8 cellular contexts compared by ENCODE assay signal in the genomic region with DNA sequence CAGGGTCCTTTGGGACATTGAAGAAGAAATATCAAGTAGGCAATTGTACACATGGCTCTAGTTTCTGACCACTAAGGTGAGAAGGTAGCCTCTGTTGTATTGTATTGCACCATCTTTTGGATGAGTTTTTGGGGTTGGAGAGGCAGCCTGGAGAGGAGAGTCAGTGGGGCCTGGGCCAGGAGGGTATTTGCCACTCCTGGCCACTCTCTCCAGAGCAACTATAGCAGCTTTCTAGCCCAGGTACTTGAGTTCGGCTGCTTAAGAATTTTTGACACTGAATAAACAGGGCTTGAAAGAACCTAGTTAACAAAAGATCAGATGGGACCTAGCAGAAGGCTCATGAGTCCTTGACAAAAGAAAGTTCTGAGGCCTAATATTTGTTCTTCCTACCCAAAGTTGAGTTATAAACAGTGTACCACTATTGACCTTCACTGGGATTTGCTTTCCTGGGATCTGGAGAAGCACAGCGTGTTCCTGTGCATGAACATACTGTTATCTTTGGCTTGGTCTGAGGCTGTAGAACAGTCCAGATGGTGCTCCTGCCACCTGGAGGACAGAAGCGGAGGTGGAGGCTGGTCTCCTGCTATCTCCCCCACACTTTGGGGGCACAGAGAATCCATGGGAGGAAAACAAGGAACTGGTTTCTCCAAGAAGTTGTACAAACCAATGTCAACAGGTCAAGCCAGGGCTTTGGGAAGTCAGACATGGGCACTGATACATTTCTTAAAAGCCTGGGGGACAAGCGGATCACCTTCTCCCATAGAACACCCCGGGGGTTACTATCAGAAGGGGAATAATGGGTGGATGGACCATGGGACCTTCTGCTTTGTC.
DNase-seq lines count a peak whose midpoint lies in the region; FAIRE-seq and TF ChIP-seq lines count a peak whose summit lies in the region.

No MANE protein-coding gene starts in this region.

- no peaks in the 10 kb centered on the region for H4K20me1 ChIP-seq in endothelial cell of umbilical vein (replicated peaks; ENCODE audit: control insufficient read depth, extremely low read depth, insufficient read depth, low read length)

- CTCF ChIA-PET in endothelial cell of umbilical vein (lab: Charles Lee) = interaction anchor here (0.8 to 12.1 kb wide), 20 partner anchors 16 to 284 kb away, joined by 3 to 184 read pairs (median 4); no protein-coding TSS in a partner anchor

- H3K27ac ChIP-seq in endothelial cell of umbilical vein (ENCODE audit: insufficient read depth, low read depth, low read length) (no peak overlapping the region), caudate nucleus (ENCODE audit: low read depth, low read length) (no peak overlapping the region)

- no peak overlapping the region for H3K9ac ChIP-seq in endothelial cell of umbilical vein (replicated peaks; ENCODE audit: extremely low read depth, insufficient read depth, low read length)

- BruUV-seq in endothelial cell of umbilical vein (replicated peaks; lab: Mats Ljungman, UMichigan) = no TSS peak

- H3K9me3 Mint-ChIP-seq in osteocyte (ENCODE audit: unreplicated experiment) = no peaks in the 10 kb centered on the region

- dilution Hi-C loops in endothelial cell of umbilical vein (cut with MboI; ENCODE audit: extremely low pct_ligation_motif_present, low sequenced_read_pairs) = no loop called here

- no peaks in the 10 kb centered on the region for H3K36me3 ChIP-seq in endothelial cell of umbilical vein (ENCODE audit: control insufficient read depth in 2 of 2, extremely low read depth in 1 of 2, insufficient read depth in 2 of 2, low read length in 2 of 2)

- H3K9me3 ChIP-seq in endothelial cell of umbilical vein (replicated peaks; ENCODE audit: control insufficient read depth, insufficient read depth, low read length) = no peaks in the 10 kb centered on the region

- H3K4me3 ChIP-seq in NB4 (ENCODE audit: low read depth, low read length) = no peak overlapping the region
- no peak overlapping the region for H3K4me3 ChIP-seq in endothelial cell of umbilical vein (replicated peaks in 1 of 3; ENCODE audit: insufficient read depth in 1 of 3, low read depth in 1 of 3, low read length in 3 of 3)

- H3K27me3 Mint-ChIP-seq in osteocyte (ENCODE audit: unreplicated experiment) = peaks cover 21% of the 10 kb centered on the region

- H3K4me3 Mint-ChIP-seq in osteocyte (ENCODE audit: unreplicated experiment) = no peak overlapping the region

- intact Hi-C loops in endothelial cell of umbilical vein (cut with micrococcal nuclease) = loop anchor here (1.0 to 5.0 kb wide), 8 partner anchors 110 to 400 kb away; no protein-coding TSS in a partner anchor

- TF ChIP-seq POLR2A in NB4 (IDR thresholded peaks at IDR 0.05; ENCODE audit: extremely low read depth, insufficient read length) (no peak), endothelial cell of umbilical vein (IDR thresholded peaks at IDR 0.05; ENCODE audit: low read depth, low read length) (no peak)

- H3K36me3 Mint-ChIP-seq in osteocyte (ENCODE audit: unreplicated experiment) = no peaks in the 10 kb centered on the region

- H3K4me1 Mint-ChIP-seq in osteocyte (ENCODE audit: unreplicated experiment) = peaks cover 7% of the 10 kb centered on the region

- H3K4me1 ChIP-seq in endothelial cell of umbilical vein (ENCODE audit: control insufficient read depth, extremely low read depth, insufficient read depth, low read length) = peaks cover 5% of the 10 kb centered on the region

- H3K27ac Mint-ChIP-seq in osteocyte (ENCODE audit: unreplicated experiment) = no peak overlapping the region

- H3K4me2 ChIP-seq in endothelial cell of umbilical vein (ENCODE audit: insufficient read depth, low read length) = no peak overlapping the region

- H3K79me2 ChIP-seq in endothelial cell of umbilical vein (ENCODE audit: control insufficient read depth, insufficient read depth, low read length) = no peaks in the 10 kb centered on the region

- POLR2A ChIA-PET in endothelial cell of umbilical vein (lab: Charles Lee) = no interaction called here

- no peak overlapping the region for H2AFZ ChIP-seq in endothelial cell of umbilical vein (ENCODE audit: low read depth, low read length)

- no peaks in the 10 kb centered on the region for H3K27me3 ChIP-seq in endothelial cell of umbilical vein (ENCODE audit: control insufficient read depth in 2 of 2, insufficient read depth in 2 of 2, low read length in 2 of 2)

- no peaks in the 10 kb centered on the region for H3K9me1 ChIP-seq in endothelial cell of umbilical vein (replicated peaks; ENCODE audit: control insufficient read depth, extremely low read depth, insufficient read depth, low read length)

- FAIRE-seq in endothelial cell of umbilical vein (lab: Jason Lieb, UNC) = peak; percentile 67

- peak; percentile 46 for DNase-seq in GM03348 (ENCODE audit: low spot score)
- peak; percentile 33 for DNase-seq in NB4 (ENCODE audit: low read depth)
- peak; percentile 67 for DNase-seq in endothelial cell of umbilical vein (ENCODE audit: low read depth, low spot score)
- peak; percentile 73 for DNase-seq in osteocyte (ENCODE audit: extremely low spot score, unreplicated experiment)
- DNase-seq in caudate nucleus (lab: John Stamatoyannopoulos, UW) = no peak
- DNase-seq in RKO (ENCODE audit: low spot score) = no peak
- DNase-seq in NCI-H2081 treated with DMSO at 0.1 percent for 48 hours (lab: John Stamatoyannopoulos, UW) = no peak
- DNase-seq in activated CD4-positive, alpha-beta T cell treated with anti-CD3 and anti-CD28 coated beads, Interleukin-2, amount 50 U/mL, for 1 hour = no peak

- TF ChIP-seq CTCF in NB4 (IDR thresholded peaks at IDR 0.05; ENCODE audit: low read depth, low read length) (peak; percentile 73), endothelial cell of umbilical vein (IDR thresholded peaks at IDR 0.05; ENCODE audit: extremely low read depth in 1 of 2, insufficient read depth in 1 of 2, low read depth in 1 of 2, low read length in 2 of 2) (peak; percentile 65 to 82), osteocyte (IDR thresholded peaks at IDR 0.05) (peak; percentile 61)

TF ChIP-seq in endothelial cell of umbilical vein, 7 proteins besides CTCF, POLR2A, EP300 and RAD21:
- TF ChIP-seq, protein P1, sequence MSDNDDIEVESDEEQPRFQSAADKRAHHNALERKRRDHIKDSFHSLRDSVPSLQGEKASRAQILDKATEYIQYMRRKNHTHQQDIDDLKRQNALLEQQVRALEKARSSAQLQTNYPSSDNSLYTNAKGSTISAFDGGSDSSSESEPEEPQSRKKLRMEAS (IDR thresholded peaks at IDR 0.05; ENCODE audit: insufficient read depth, insufficient read length) = no peak
- no peak for TF ChIP-seq EZH2 (IDR thresholded peaks at IDR 0.05; ENCODE audit: borderline replicate concordance, low read depth, low read length, severe bottlenecking)
- no peak for TF ChIP-seq GATA2 (IDR thresholded peaks at IDR 0.05; ENCODE audit: insufficient read depth, insufficient read length, low read depth, low read length)
- TF ChIP-seq JUN (IDR thresholded peaks at IDR 0.05; ENCODE audit: borderline replicate concordance, insufficient read depth, insufficient read length, low read depth) = no peak
- no peak for TF ChIP-seq POLR2AphosphoS5 (IDR thresholded peaks at IDR 0.05; ENCODE audit: insufficient read depth, low read depth, low read length)
- TF ChIP-seq FOS (IDR thresholded peaks at IDR 0.05; ENCODE audit: borderline replicate concordance, insufficient read depth, low read length) = no peak
- TF ChIP-seq MYC (IDR thresholded peaks at IDR 0.05; ENCODE audit: low read depth, low read length) = no peak

Comparison
In these comparisons a context has a peak if more than half of its experiments do, and no peak if none do; other contexts are left out.
1. DNase-seq: peak in GM03348 (single experiment), NB4 (single experiment), endothelial cell of umbilical vein (single experiment) and osteocyte (single experiment); none in caudate nucleus (0 of 61), RKO (single experiment), NCI-H2081 treated with DMSO at 0.1 percent for 48 hours (single experiment) and activated CD4-positive, alpha-beta T cell treated with anti-CD3 and anti-CD28 coated beads, Interleukin-2, amount 50 U/mL, for 1 hour (single experiment).
2. Peak in every context shown above with its lines, with median percentiles within 50 percentile points of each other: CTCF ChIP-seq.